9 cellular contexts compared by ENCODE assay signal in the genomic region with DNA sequence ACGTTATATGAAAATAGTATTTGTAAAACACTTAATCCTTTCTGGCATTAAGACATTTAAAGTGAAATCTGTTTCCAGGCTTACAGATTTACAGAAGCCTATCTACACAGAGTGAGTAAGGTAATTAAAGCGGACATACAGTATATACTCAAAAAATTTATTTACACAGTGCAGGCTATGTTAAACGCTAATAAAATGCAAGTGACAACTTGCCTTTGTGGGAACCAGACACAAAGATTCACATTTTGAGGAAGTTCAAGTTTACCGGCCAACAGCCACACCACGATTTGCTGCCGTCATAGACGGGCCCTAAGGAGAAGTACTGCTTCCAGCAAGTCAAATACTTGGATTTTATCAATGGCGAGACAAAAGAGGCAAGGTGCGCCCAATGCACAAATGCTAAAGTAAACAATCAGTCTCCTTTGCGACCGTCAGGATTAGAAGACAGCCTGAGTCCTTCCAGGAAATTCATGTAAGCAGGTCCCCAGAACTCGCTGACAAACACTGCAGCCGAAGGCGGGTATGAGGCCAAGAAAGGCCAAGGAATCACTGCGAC. TPM values are rescaled to one million over a fixed set of nuclear protein-coding genes. Genes with fewer than 3 reads are reported as not detected.
DNase-seq lines count a peak whose midpoint lies in the region; ATAC-seq and TF ChIP-seq lines count a peak whose summit lies in the region.
"Had no signal": no experiment of that assay in that cellular context is flagged by ENCODE, and none has a peak within 500 bp of the region (broad histone marks: within the 10 kb centered on the region; RNA-seq: fewer than 3 reads in every experiment).

No MANE protein-coding gene starts in this region.

- H3K27ac ChIP-seq in CD8-positive, alpha-beta memory T cell (ENCODE audit: low read depth, low read length) = peak overlapping the region; percentile 98
- H3K27ac ChIP-seq in neutrophil = peak overlapping the region; percentile 91

- H3K9me3 Mint-ChIP-seq in CD8-positive, alpha-beta memory T cell = no peaks in the 10 kb centered on the region
- H3K9me3 Mint-ChIP-seq: nephron had no signal

- peaks cover 41 to 53% (median 49%) of the 10 kb centered on the region in 3 donors for H3K4me1 Mint-ChIP-seq in CD8-positive, alpha-beta memory T cell

- peaks cover 52% of the 10 kb centered on the region for H3K4me1 ChIP-seq in CD8-positive, alpha-beta memory T cell (ENCODE audit: insufficient read depth, low read length)
- H3K4me1 ChIP-seq in NT2/D1 (ENCODE audit: insufficient read depth, insufficient read length) = no peaks in the 10 kb centered on the region
- H3K4me1 ChIP-seq in neutrophil (ENCODE audit: control insufficient read depth in 1 of 2, insufficient read depth in 1 of 2, low read depth in 1 of 2, low read length in 1 of 2) = peaks cover 64 to 70% of the 10 kb centered on the region in 2 experiments

- TF ChIP-seq CTCF in fibroblast of mammary gland (conservative IDR thresholded peaks at IDR 0.05; ENCODE audit: control insufficient read depth, insufficient read depth, low read depth, low read length) (peak; percentile 15), neutrophil (IDR thresholded peaks at IDR 0.05) (no peak)

- no peak for ATAC-seq in GM19324 (IDR thresholded peaks at IDR 0.05; ENCODE audit: low FRiP score, unreplicated experiment)

- H3K27me3 ChIP-seq in CD8-positive, alpha-beta memory T cell (ENCODE audit: insufficient read depth, low read length, poor library complexity, severe bottlenecking) = no peaks in the 10 kb centered on the region
- H3K27me3 ChIP-seq in NT2/D1 (ENCODE audit: insufficient read depth, insufficient read length) (no peaks in the 10 kb centered on the region), neutrophil (no peaks in the 10 kb centered on the region)

- H3K4me3 ChIP-seq in CD8-positive, alpha-beta memory T cell (ENCODE audit: low read length) = peak overlapping the region; percentile 99
- H3K4me3 ChIP-seq in NT2/D1 (ENCODE audit: insufficient read length, low read depth) (peak overlapping the region; percentile 95), fibroblast of mammary gland (ENCODE audit: control insufficient read depth, low read depth, low read length) (peak overlapping the region; percentile 92), neutrophil (ENCODE audit: low read depth in 1 of 2, low read length in 1 of 2) (peak overlapping the region; percentile 83 to 98)

- H3K36me3 ChIP-seq in CD8-positive, alpha-beta memory T cell (ENCODE audit: insufficient read depth, low read length) = no peaks in the 10 kb centered on the region
- H3K36me3 ChIP-seq in NT2/D1 (ENCODE audit: insufficient read depth, insufficient read length, low read length) = peaks cover 35% of the 10 kb centered on the region
- H3K36me3 ChIP-seq in neutrophil = no peaks in the 10 kb centered on the region

- CTCF ChIA-PET in CD8-positive, alpha-beta memory T cell (lab: Charles Lee) = no interaction called here

- H3K27me3 Mint-ChIP-seq in CD8-positive, alpha-beta memory T cell = no peaks in the 10 kb centered on the region

- no peak for DNase-seq in CD8-positive, alpha-beta memory T cell
- DNase-seq in NT2/D1 (ENCODE audit: low read depth, low spot score) (no peak), fibroblast of mammary gland (ENCODE audit: low read depth) (peak; percentile 28), NCI-H526 (lab: John Stamatoyannopoulos, UW) (no peak), NCI-H187 treated with DMSO at 0.1 percent for 48 hours (lab: John Stamatoyannopoulos, UW) (no peak)
- no peak for DNase-seq in activated effector memory CD4-positive, alpha-beta T cell treated with anti-CD3 and anti-CD28 coated beads, Interleukin-2, amount 50 U/mL, for 16 hours

- peak overlapping the region; percentile 94 for H3K9ac ChIP-seq in NT2/D1 (ENCODE audit: insufficient read length, low read depth)

- no peak overlapping the region for H3K27ac Mint-ChIP-seq in CD8-positive, alpha-beta memory T cell
- H3K27ac Mint-ChIP-seq: nephron had no signal

- H3K36me3 Mint-ChIP-seq in CD8-positive, alpha-beta memory T cell = peaks cover 0 to 8% (median 0%) of the 10 kb centered on the region in 3 donors

- no peak overlapping the region for H3K4me3 Mint-ChIP-seq in CD8-positive, alpha-beta memory T cell
- H3K4me3 Mint-ChIP-seq: nephron had no signal

- POLR2A ChIA-PET in CD8-positive, alpha-beta memory T cell (lab: Charles Lee) = no interaction called here

- no peaks in the 10 kb centered on the region for H3K9me3 ChIP-seq in CD8-positive, alpha-beta memory T cell (ENCODE audit: low read length)
- H3K9me3 ChIP-seq in NT2/D1 (ENCODE audit: insufficient read depth, low read length) = no peaks in the 10 kb centered on the region
- H3K9me3 ChIP-seq in neutrophil = no peaks in the 10 kb centered on the region

RNA-seq across cellular contexts. Expression of a gene that starts 0.8 kb away (rescaled TPM):
- total RNA-seq in CD8-positive, alpha-beta memory T cell = 10 to 100 TPM; 89.0 to 89.8 TPM
- 69.2 TPM for polyA plus RNA-seq in CD8-positive, alpha-beta memory T cell

RNA-seq across cellular contexts. Expression of a gene that starts 1.3 kb away (rescaled TPM):
- 10 to 100 TPM; 56.6 to 56.9 TPM for total RNA-seq in CD8-positive, alpha-beta memory T cell
- polyA plus RNA-seq in CD8-positive, alpha-beta memory T cell = 1.3 TPM

RNA-seq across cellular contexts. Expression of a gene that starts 60.0 kb away (rescaled TPM):
- total RNA-seq in CD8-positive, alpha-beta memory T cell = under 1 TPM; 0.20 to 0.47 TPM
- not detected for polyA plus RNA-seq in CD8-positive, alpha-beta memory T cell
